25 cellular contexts compared by ENCODE assay signal in the genomic region with DNA sequence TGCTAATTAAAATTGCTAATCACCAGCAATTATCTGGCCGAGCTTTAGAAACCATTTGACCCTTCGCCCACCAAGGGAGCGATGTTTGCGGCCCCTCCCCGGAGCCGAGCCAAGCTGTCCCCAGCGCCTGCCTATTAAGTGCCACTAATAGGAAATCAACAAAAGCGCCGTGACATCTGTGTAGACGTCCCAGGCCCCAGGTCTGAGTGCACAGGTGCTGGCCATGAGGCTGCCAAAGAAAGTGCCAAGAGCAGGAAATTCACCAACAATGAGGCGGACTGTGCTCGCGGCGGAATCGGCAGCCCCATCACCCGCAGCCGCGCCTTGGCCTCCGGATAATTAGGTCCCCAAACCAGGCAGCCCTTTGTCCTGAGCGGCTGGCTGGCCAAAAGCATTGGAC. TPM values are rescaled to one million over a fixed set of nuclear protein-coding genes. Genes with fewer than 3 reads are reported as not detected.
"Had no signal": no experiment of that assay in that cellular context is flagged by ENCODE, and none has a peak within 500 bp of the region (broad histone marks: within the 10 kb centered on the region; RNA-seq: fewer than 3 reads in every experiment).

No MANE protein-coding gene starts in this region.

- H3K27me3 ChIP-seq: ovary, right lobe of liver had no signal

- H3K36me3 Mint-ChIP-seq: activated CD4-positive, alpha-beta memory T cell treated with anti-CD3 and anti-CD28 coated beads for 36 hours; activated naive CD8-positive, alpha-beta T cell treated with anti-CD3 and anti-CD28 coated beads, Interleukin-2, amount 10 ng/mL, durations not matched to agents 7 days and 5 days had no signal

- H3K9me3 ChIP-seq: ovary, psoas muscle, right lobe of liver had no signal

- H3K36me3 ChIP-seq: cardiac muscle cell, left ventricle myocardium inferior, ovary, right lobe of liver, tibial nerve had no signal

- FAIRE-seq: small intestine, urothelium cell line had no signal

- ATAC-seq: activated CD4-positive, alpha-beta T cell treated with anti-CD3 and anti-CD28 coated beads for 36 hours; naive thymus-derived CD4-positive, alpha-beta T cell; psoas muscle had no signal

- H3K27ac ChIP-seq: cardiac muscle cell, left ventricle myocardium inferior, ovary, psoas muscle, right lobe of liver, tibial nerve had no signal

- H3K4me3 Mint-ChIP-seq: activated CD4-positive, alpha-beta memory T cell treated with anti-CD3 and anti-CD28 coated beads for 36 hours; activated CD4-positive, alpha-beta T cell treated with anti-CD3 and anti-CD28 coated beads for 36 hours; activated naive CD8-positive, alpha-beta T cell treated with anti-CD3 and anti-CD28 coated beads, Interleukin-2, amount 10 ng/mL, durations not matched to agents 7 days and 5 days; activated T-helper 1 cell treated with anti-CD3 and anti-CD28 coated beads, Interleukin-12 subunit alpha, Interleukin-12 subunit beta, Interleukin-2, Interleukin-4 antibody, amounts not matched to agents 30 ng/mL and 10 ng/mL and 1 ng/mL, durations not matched to agents 14 hours and 24 hours and 36 hours; naive thymus-derived CD4-positive, alpha-beta T cell; stimulated activated naive CD8-positive, alpha-beta T cell treated with anti-CD3 and anti-CD28 coated beads, Interleukin-15, Interleukin-2, amounts not matched to agents 100 ng/mL and 50 ng/mL, for 24 hours had no signal

- DNase-seq: activated CD4-positive, alpha-beta memory T cell treated with anti-CD3 and anti-CD28 coated beads for 36 hours; activated CD4-positive, alpha-beta T cell treated with anti-CD3 and anti-CD28 coated beads for 36 hours; activated naive CD4-positive, alpha-beta T cell; activated naive CD8-positive, alpha-beta T cell treated with anti-CD3 and anti-CD28 coated beads, Interleukin-2, amount 10 ng/mL, durations not matched to agents 7 days and 5 days; activated T-cell treated with anti-CD3 and anti-CD28 coated beads for 4 hours; amygdala; dermis blood vessel endothelial cell; effector memory CD4-positive, alpha-beta T cell; hypothalamus; left ventricle myocardium inferior; naive thymus-derived CD4-positive, alpha-beta T cell; ovary; psoas muscle; small intestine; stimulated activated CD4-positive, alpha-beta T cell treated with anti-CD3 and anti-CD28 coated beads, Interleukin-15, amount 100 ng/mL, for 24 hours; stimulated activated CD4-positive, alpha-beta T cell treated with anti-CD3 and anti-CD28 coated beads, Interleukin-2, amount 100 ng/mL, for 48 hours had no signal

- H3K4me1 ChIP-seq: psoas muscle, right lobe of liver had no signal

- H3K4me1 Mint-ChIP-seq: activated CD4-positive, alpha-beta T cell treated with anti-CD3 and anti-CD28 coated beads for 36 hours; activated naive CD8-positive, alpha-beta T cell treated with anti-CD3 and anti-CD28 coated beads, Interleukin-2, amount 10 ng/mL, durations not matched to agents 7 days and 5 days; naive thymus-derived CD4-positive, alpha-beta T cell had no signal

- H3K4me3 ChIP-seq: cardiac muscle cell, ovary, psoas muscle, tibial nerve had no signal

- H3K27ac Mint-ChIP-seq: activated CD4-positive, alpha-beta memory T cell treated with anti-CD3 and anti-CD28 coated beads for 36 hours; activated CD4-positive, alpha-beta T cell treated with anti-CD3 and anti-CD28 coated beads for 36 hours; activated naive CD8-positive, alpha-beta T cell treated with anti-CD3 and anti-CD28 coated beads, Interleukin-2, amount 10 ng/mL, durations not matched to agents 7 days and 5 days; activated T-helper 1 cell treated with anti-CD3 and anti-CD28 coated beads, Interleukin-12 subunit alpha, Interleukin-12 subunit beta, Interleukin-2, Interleukin-4 antibody, amounts not matched to agents 30 ng/mL and 10 ng/mL and 1 ng/mL, durations not matched to agents 14 hours and 24 hours and 36 hours; naive thymus-derived CD4-positive, alpha-beta T cell; stimulated activated naive CD8-positive, alpha-beta T cell treated with anti-CD3 and anti-CD28 coated beads, Interleukin-15, Interleukin-2, amounts not matched to agents 100 ng/mL and 50 ng/mL, for 24 hours had no signal

- H3K9me3 Mint-ChIP-seq: activated naive CD8-positive, alpha-beta T cell treated with anti-CD3 and anti-CD28 coated beads, Interleukin-2, amount 10 ng/mL, durations not matched to agents 7 days and 5 days; activated T-helper 1 cell treated with anti-CD3 and anti-CD28 coated beads, Interleukin-12 subunit alpha, Interleukin-12 subunit beta, Interleukin-2, Interleukin-4 antibody, amounts not matched to agents 30 ng/mL and 10 ng/mL and 1 ng/mL, durations not matched to agents 14 hours and 24 hours and 36 hours had no signal

RNA-seq across cellular contexts. Expression of a gene that starts 44.5 kb away (rescaled TPM):
- total RNA-seq: activated CD4-positive, alpha-beta memory T cell treated with anti-CD3 and anti-CD28 coated beads for 36 hours; activated CD4-positive, alpha-beta T cell treated with anti-CD3 and anti-CD28 coated beads for 36 hours; activated naive CD8-positive, alpha-beta T cell treated with anti-CD3 and anti-CD28 coated beads, Interleukin-2, amount 10 ng/mL, durations not matched to agents 7 days and 5 days; activated T-helper 1 cell treated with anti-CD3 and anti-CD28 coated beads, Interleukin-12 subunit alpha, Interleukin-12 subunit beta, Interleukin-2, Interleukin-4 antibody, amounts not matched to agents 30 ng/mL and 10 ng/mL and 1 ng/mL, durations not matched to agents 14 hours and 24 hours and 36 hours; cardiac muscle cell; dermis blood vessel endothelial cell; kidney epithelial cell; left ventricle myocardium inferior; mucosa of gallbladder; naive thymus-derived CD4-positive, alpha-beta T cell; ovary; psoas muscle; right lobe of liver; T-helper 2 cell treated with Interferon-gamma antibody and Interleukin-4, amounts not matched to agents 100 ng/mL and 5 ng/mL, for 36 hours; tibial nerve had no signal
- polyA plus RNA-seq: cardiac muscle cell; naive thymus-derived CD4-positive, alpha-beta T cell; ovary; psoas muscle; small intestine had no signal
